Comparison of ENCODE assay signal across 24 cellular contexts in the genomic region with DNA sequence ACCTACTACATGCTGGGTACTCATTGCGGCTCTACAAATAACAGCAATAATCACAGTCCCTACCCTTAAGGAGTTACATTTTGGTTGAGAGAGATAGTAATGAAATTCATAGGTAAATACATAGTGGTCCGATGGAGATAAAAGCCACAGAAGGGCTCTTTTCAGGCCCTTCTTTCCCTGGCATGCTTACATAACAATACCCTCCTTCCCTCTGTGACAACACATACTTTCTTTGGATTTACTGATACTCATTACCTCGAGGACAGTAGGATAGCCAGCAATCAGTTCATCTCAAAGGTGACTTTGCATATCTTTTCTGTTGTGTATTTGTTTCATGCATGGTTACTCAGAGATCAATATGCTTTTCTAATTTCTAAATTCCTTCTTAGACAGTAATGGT.
"Had no signal": no experiment of that assay in that cellular context is flagged by ENCODE, and none has a peak within 500 bp of the region (broad histone marks: within the 10 kb centered on the region; RNA-seq: fewer than 3 reads in every experiment).

No MANE protein-coding gene starts in this region.

- H3K4me3 ChIP-seq: MG63, SJSA1 had no signal

- H3K9me3 ChIP-seq: SJSA1, SK-N-SH had no signal

- H3K9me2 ChIP-seq: SK-N-SH had no signal

- H3K4me2 ChIP-seq: SK-N-SH had no signal

- ATAC-seq: HepG2 had no signal

- H3K27me3 ChIP-seq: MG63, SJSA1 had no signal

- H3K27ac ChIP-seq: HL-60, SJSA1 had no signal

- H3K9ac ChIP-seq: SK-N-SH had no signal

- H3K4me1 ChIP-seq: SJSA1 had no signal

- DNase-seq: IMR-90, Karpas-422, KG1, MG63, NCI-H1092, NCI-H1105 treated with DMSO at 0.1 percent for 48 hours, NCI-H1417 treated with DMSO at 0.1 percent for 48 hours, NCI-H146, NCI-H1694 treated with DMSO at 0.1 percent for 48 hours, NCI-H1930, NCI-H2081, NCI-H2107, NCI-H2227 treated with DMSO at 0.1 percent for 48 hours, NCI-H510A, NCI-H524 treated with DMSO at 0.1 percent for 48 hours, NCI-H69, NCI-H774, Right ventricle myocardium superior, RPMI8226, SIG-M5, SK-N-SH had no signal
